25 cellular contexts compared by ENCODE assay signal in genomic region chr1:6577831-6578525, GRCh38. TPM values are rescaled to one million over a fixed set of nuclear protein-coding genes. Genes with fewer than 3 reads are reported as not detected.
DNase-seq lines count a peak whose midpoint lies in the region; ATAC-seq, FAIRE-seq and TF ChIP-seq lines count a peak whose summit lies in the region.
"Had no signal": no experiment of that assay in that cellular context is flagged by ENCODE, and none has a peak within 500 bp of the region (broad histone marks: within the 10 kb centered on the region; RNA-seq: fewer than 3 reads in every experiment).

No MANE protein-coding gene starts in this region.

- WGBS in heart right ventricle, 2 donors, result 67 to 70% methylated on average over 6 of the region's 6 CpGs
- WGBS in HepG2 (ENCODE audit: low lambda C conversion rate), result 23% methylated on average over 5 of the region's 6 CpGs

- H3K27me3 ChIP-seq in heart right ventricle (no peaks in the 10 kb centered on the region), HepG2 (ENCODE audit: control insufficient read depth in 1 of 2, insufficient read depth in 2 of 2, low read length in 2 of 2) (no peaks in the 10 kb centered on the region)
- H3K27me3 ChIP-seq: spleen, transverse colon had no signal

- TF ChIP-seq EP300 in HepG2 (IDR thresholded peaks at IDR 0.05; ENCODE audit: low read depth in 2 of 2, low read length in 2 of 2), result no peak
- no peak for TF ChIP-seq EP300 in HepG2 (CRISPR knock-in tag; IDR thresholded peaks at IDR 0.05; ENCODE audit: borderline replicate concordance)

- TF ChIP-seq POLR2A in HepG2 (IDR thresholded peaks at IDR 0.05; ENCODE audit: insufficient read depth in 1 of 2, low read depth in 2 of 2, low read length in 2 of 2), result no peak; a peak in 1 of 4 replicates

- CTCF ChIA-PET in HepG2 (lab: Yijun Ruan, JAX; ENCODE audit: low intra/inter-chr PET ratio, low total read pairs), result no interaction called here

- H2AFZ ChIP-seq in HepG2 (ENCODE audit: low read length), result no peak overlapping the region

- peaks cover 15% of the 10 kb centered on the region for H3K79me2 ChIP-seq in HepG2 (ENCODE audit: insufficient read depth, low read length)

- ATAC-seq in heart right ventricle (no peak), left ventricle myocardium superior (no peak), HepG2 (no peak), HG03469 (IDR thresholded peaks at IDR 0.05; ENCODE audit: unreplicated experiment) (no peak)
- ATAC-seq: T-cell had no signal

- FAIRE-seq in HepG2 (lab: Jason Lieb, UNC), result no peak
- FAIRE-seq: A204.1, H1 had no signal

- POLR2A ChIA-PET in HepG2 (lab: Yijun Ruan, JAX), result interaction anchor here (0.8 to 1.8 kb wide), 6 partner anchors 20 to 342 kb away, joined by 3 to 5 read pairs (median 3); partner anchors contain the start of genes ICMT, NOL9 and TAS1R1

- DNase-seq in heart right ventricle, result no peak
- no peak for DNase-seq in left ventricle myocardium superior
- no peak for DNase-seq in activated T-helper 1 cell treated with anti-CD3 and anti-CD28 coated beads, Interleukin-12 subunit alpha, Interleukin-12 subunit beta, Interleukin-2, Interleukin-4 antibody, amounts not matched to agents 30 ng/mL and 10 ng/mL and 1 ng/mL, durations not matched to agents 14 hours and 24 hours and 36 hours (ENCODE audit: low spot score)
- no peak for DNase-seq in HepG2 (ENCODE audit: low spot score)
- peak; percentile 51 for DNase-seq in superior temporal gyrus (ENCODE audit: extremely low spot score)
- no peak for DNase-seq in central memory CD4-positive, alpha-beta T cell
- no peak for DNase-seq in NCI-H1930 (lab: John Stamatoyannopoulos, UW)
- DNase-seq: activated CD4-positive, alpha-beta T cell treated with anti-CD3 and anti-CD28 coated beads, Interleukin-2, amount 50 U/mL, for 4 hours; activated naive CD4-positive, alpha-beta T cell treated with anti-CD3 and anti-CD28 coated beads for 36 hours; activated T-cell treated with anti-CD3 and anti-CD28 coated beads for 4 hours; DND-41; MV-4-11; NCI-H2029; T-cell; transverse colon had no signal

- H3K9ac ChIP-seq in HepG2 (ENCODE audit: insufficient read depth, low read depth, low read length), result peak overlapping the region; percentile 24; the same call in 1 of the 2 replicates

- TF ChIP-seq CTCF in heart right ventricle (IDR thresholded peaks at IDR 0.05) (no peak), HepG2 (CRISPR knock-in tag; IDR thresholded peaks at IDR 0.05) (no peak)

- in situ Hi-C loops in HepG2 (cut with HindIII; ENCODE audit: extremely low pct_ligation_motif_present, low pct_unique_long_range_greater_than_20kb), result no loop called here

- H3K4me1 ChIP-seq in heart right ventricle (peaks cover 18 to 43% (median 40%) of the 10 kb centered on the region in 9 donors), HepG2 (ENCODE audit: insufficient read depth, low read length) (peaks cover 56% of the 10 kb centered on the region)

- H3K4me2 ChIP-seq in HepG2 (ENCODE audit: low read depth, low read length), result peak overlapping the region; percentile 99

- no peaks in the 10 kb centered on the region for H3K9me3 Mint-ChIP-seq in activated T-helper 1 cell treated with anti-CD3 and anti-CD28 coated beads, Interleukin-12 subunit alpha, Interleukin-12 subunit beta, Interleukin-2, Interleukin-4 antibody, amounts not matched to agents 30 ng/mL and 10 ng/mL and 1 ng/mL, durations not matched to agents 14 hours and 24 hours and 36 hours
- H3K9me3 Mint-ChIP-seq: activated naive CD4-positive, alpha-beta T cell treated with anti-CD3 and anti-CD28 coated beads for 36 hours; dendritic cell treated with granulocyte-macrophage colony-stimulating factor and Interleukin-4, amounts not matched to agents 40 ng/mL and 50 ng/mL, for 4 days; T-cell had no signal

- TF ChIP-seq RAD21 in HepG2 (CRISPR knock-in tag; IDR thresholded peaks at IDR 0.05), result no peak

- H3K36me3 Mint-ChIP-seq in activated T-helper 1 cell treated with anti-CD3 and anti-CD28 coated beads, Interleukin-12 subunit alpha, Interleukin-12 subunit beta, Interleukin-2, Interleukin-4 antibody, amounts not matched to agents 30 ng/mL and 10 ng/mL and 1 ng/mL, durations not matched to agents 14 hours and 24 hours and 36 hours (ENCODE audit: low read depth), result peaks cover 8% of the 10 kb centered on the region
- H3K36me3 Mint-ChIP-seq: T-cell had no signal

- H3K4me3 Mint-ChIP-seq in activated T-helper 1 cell treated with anti-CD3 and anti-CD28 coated beads, Interleukin-12 subunit alpha, Interleukin-12 subunit beta, Interleukin-2, Interleukin-4 antibody, amounts not matched to agents 30 ng/mL and 10 ng/mL and 1 ng/mL, durations not matched to agents 14 hours and 24 hours and 36 hours, result no peak overlapping the region
- H3K4me3 Mint-ChIP-seq: activated naive CD4-positive, alpha-beta T cell treated with anti-CD3 and anti-CD28 coated beads for 36 hours; dendritic cell treated with granulocyte-macrophage colony-stimulating factor and Interleukin-4, amounts not matched to agents 40 ng/mL and 50 ng/mL, for 4 days had no signal

- H4K20me1 ChIP-seq in HepG2 (ENCODE audit: insufficient read depth, low read length), result peaks cover 4% of the 10 kb centered on the region; the same call in 1 of the 2 replicates

- H3K36me3 ChIP-seq in heart right ventricle, result peaks cover 0 to 11% (median 0%) of the 10 kb centered on the region in 9 donors
- no peaks in the 10 kb centered on the region for H3K36me3 ChIP-seq in HepG2 (replicated peaks in 1 of 2; ENCODE audit: control insufficient read depth in 1 of 2, insufficient read depth in 2 of 2, low read length in 2 of 2)
- H3K36me3 ChIP-seq: prostate gland, spleen, transverse colon had no signal

- no TSS peak for BruUV-seq in HepG2 (replicated peaks; lab: Mats Ljungman, UMichigan)

- H3K27ac ChIP-seq in heart right ventricle, result peak overlapping the region in 7 of 10 donors; percentile 25 to 95 (median 93)
- no peak overlapping the region for H3K27ac ChIP-seq in HepG2 (ENCODE audit: extremely low read length, insufficient read depth, low read length)
- H3K27ac ChIP-seq: C4-2B, prostate gland had no signal

- peak overlapping the region; percentile 35 for H3K27ac Mint-ChIP-seq in activated T-helper 1 cell treated with anti-CD3 and anti-CD28 coated beads, Interleukin-12 subunit alpha, Interleukin-12 subunit beta, Interleukin-2, Interleukin-4 antibody, amounts not matched to agents 30 ng/mL and 10 ng/mL and 1 ng/mL, durations not matched to agents 14 hours and 24 hours and 36 hours
- H3K27ac Mint-ChIP-seq: activated naive CD4-positive, alpha-beta T cell treated with anti-CD3 and anti-CD28 coated beads for 36 hours had no signal

- intact Hi-C loops in heart right ventricle (cut with DNase I) (loop anchor here in 1 of 10 donors (2.0 kb wide), 1 partner anchor 23 kb away; the partner anchor contains the start of genes NOL9 and TAS1R1), left ventricle myocardium superior (cut with micrococcal nuclease) (no loop called here), HepG2 (cut with micrococcal nuclease; ENCODE audit: unreplicated experiment) (loop anchor here (2.0 kb wide), 1 partner anchor 23 kb away; no protein-coding TSS in a partner anchor)
- intact Hi-C loops in activated T-helper 1 cell treated with anti-CD3 and anti-CD28 coated beads, Interleukin-12 subunit alpha, Interleukin-12 subunit beta, Interleukin-2, Interleukin-4 antibody, amounts not matched to agents 30 ng/mL and 10 ng/mL and 1 ng/mL, durations not matched to agents 14 hours and 24 hours and 36 hours (cut with micrococcal nuclease), result no loop called here

- H3K4me1 Mint-ChIP-seq in activated T-helper 1 cell treated with anti-CD3 and anti-CD28 coated beads, Interleukin-12 subunit alpha, Interleukin-12 subunit beta, Interleukin-2, Interleukin-4 antibody, amounts not matched to agents 30 ng/mL and 10 ng/mL and 1 ng/mL, durations not matched to agents 14 hours and 24 hours and 36 hours (ENCODE audit: low read depth), result peaks cover 33% of the 10 kb centered on the region

- no peak overlapping the region for H3K4me3 ChIP-seq in heart right ventricle
- H3K4me3 ChIP-seq in HepG2 (replicated peaks in 1 of 3; ENCODE audit: insufficient read depth in 1 of 3, low read depth in 2 of 3, low read length in 3 of 3), result 0 out of 6 replicates have a peak overlapping the region, but pooled peaks of 1 of the 3 experiments have one; percentile 91
- H3K4me3 ChIP-seq: prostate gland, transverse colon had no signal

- H3K9me3 ChIP-seq in heart right ventricle, result no peaks in the 10 kb centered on the region
- H3K9me3 ChIP-seq in HepG2 (ENCODE audit: low read length), result no peaks in the 10 kb centered on the region
- H3K9me3 ChIP-seq: prostate gland, spleen, transverse colon had no signal

- H3K27me3 Mint-ChIP-seq in activated T-helper 1 cell treated with anti-CD3 and anti-CD28 coated beads, Interleukin-12 subunit alpha, Interleukin-12 subunit beta, Interleukin-2, Interleukin-4 antibody, amounts not matched to agents 30 ng/mL and 10 ng/mL and 1 ng/mL, durations not matched to agents 14 hours and 24 hours and 36 hours (ENCODE audit: insufficient read depth), result no peaks in the 10 kb centered on the region
- H3K27me3 Mint-ChIP-seq: T-cell had no signal

RNA-seq across cellular contexts. Expression of gene ZBTB48, which starts 1.8 kb away (rescaled TPM):
- total RNA-seq in heart right ventricle, result 10 to 100 TPM in 6 of 10 donors, 1 to 10 TPM in 4; 7.3 to 16.6 (median 11.0) TPM
- 10 to 100 TPM; 18.3 to 41.5 TPM for polyA plus RNA-seq in heart right ventricle
- 13.3 TPM for total RNA-seq in left ventricle myocardium superior
- 34.5 and 35.7 TPM in 2 replicates for total RNA-seq in activated T-helper 1 cell treated with anti-CD3 and anti-CD28 coated beads, Interleukin-12 subunit alpha, Interleukin-12 subunit beta, Interleukin-2, Interleukin-4 antibody, amounts not matched to agents 30 ng/mL and 10 ng/mL and 1 ng/mL, durations not matched to agents 14 hours and 24 hours and 36 hours
- 13.8 and 17.1 TPM in 2 replicates for total RNA-seq in HepG2 (2016; rRNA removed; fragmentation: Illumina TruSeq; extraction: Trizol)
- total RNA-seq in HepG2 (2016; cell fraction: cytosol; rRNA removed; fragmentation: Illumina TruSeq; extraction: Trizol; ENCODE audit: low read depth), result 5.0 and 5.2 TPM in 2 replicates
- 8.3 and 21.5 TPM in 2 replicates for total RNA-seq in HepG2 (2016; cell fraction: insoluble cytoplasmic fraction; rRNA removed; fragmentation: Illumina TruSeq; extraction: Trizol)
- total RNA-seq in HepG2 (2016; cell fraction: membrane; rRNA removed; fragmentation: Illumina TruSeq; extraction: Trizol), result 5.7 and 8.8 TPM in 2 replicates
- 17.3 and 20.3 TPM in 2 replicates for total RNA-seq in HepG2 (2016; cell fraction: nucleus; rRNA removed; fragmentation: Illumina TruSeq; extraction: Trizol)
- polyA plus RNA-seq in HepG2 (2011; rRNA removed), result 13.0 and 18.1 TPM in 2 replicates
- 10.2 and 13.3 TPM in 2 replicates for polyA plus RNA-seq in HepG2 (2011; cell fraction: cytosol; rRNA removed)
- 62.4 and 69.3 TPM in 2 replicates for polyA plus RNA-seq in HepG2 (2011; cell fraction: nucleus; rRNA removed)
- polyA plus RNA-seq in HepG2 (2012), result 9.9 and 13.5 TPM in 2 replicates
- polyA plus RNA-seq in HepG2 (2016; cell fraction: cytosol; fragmentation: Illumina TruSeq; extraction: Trizol; ENCODE audit: low read depth), result 3.7 and 4.2 TPM in 2 replicates
- polyA plus RNA-seq in HepG2 (2016; cell fraction: insoluble cytoplasmic fraction; fragmentation: Illumina TruSeq; extraction: Trizol; ENCODE audit: low read depth), result 7.6 TPM in 2 replicates
- 5.0 and 5.6 TPM in 2 replicates for polyA plus RNA-seq in HepG2 (2016; cell fraction: membrane; fragmentation: Illumina TruSeq; extraction: Trizol; ENCODE audit: low read depth)
- polyA plus RNA-seq in HepG2 (2016; cell fraction: nucleus; fragmentation: Illumina TruSeq; extraction: Trizol; ENCODE audit: insufficient read depth, low read depth), result 44.7 and 51.5 TPM in 2 replicates
- 30.6 and 46.1 TPM in 2 replicates for polyA minus RNA-seq in HepG2 (2011; rRNA and poly(A)+ RNA removed; ENCODE audit: low replicate concordance)
- 4.3 and 8.8 TPM in 2 replicates for polyA minus RNA-seq in HepG2 (2011; cell fraction: cytosol; rRNA and poly(A)+ RNA removed)
- 18.5 and 19.6 TPM in 2 replicates for polyA minus RNA-seq in HepG2 (2011; cell fraction: nucleus; rRNA and poly(A)+ RNA removed)

RNA-seq across cellular contexts. Expression of gene TAS1R1, which starts 22.9 kb away (rescaled TPM):
- total RNA-seq in heart right ventricle (not detected), left ventricle myocardium superior (not detected), HepG2 (2016; rRNA removed; fragmentation: Illumina TruSeq; extraction: Trizol) (0.98 and 1.4 TPM in 2 replicates)
- polyA plus RNA-seq in heart right ventricle (not detected), HepG2 (2011; rRNA removed) (1.6 and 1.9 TPM in 2 replicates)
- not detected in 2 replicates for total RNA-seq in activated T-helper 1 cell treated with anti-CD3 and anti-CD28 coated beads, Interleukin-12 subunit alpha, Interleukin-12 subunit beta, Interleukin-2, Interleukin-4 antibody, amounts not matched to agents 30 ng/mL and 10 ng/mL and 1 ng/mL, durations not matched to agents 14 hours and 24 hours and 36 hours
- total RNA-seq in HepG2 (2016; cell fraction: cytosol; rRNA removed; fragmentation: Illumina TruSeq; extraction: Trizol; ENCODE audit: low read depth), result 0.26 and 0.30 TPM in 2 replicates
- total RNA-seq in HepG2 (2016; cell fraction: insoluble cytoplasmic fraction; rRNA removed; fragmentation: Illumina TruSeq; extraction: Trizol), result 1.4 and 1.7 TPM in 2 replicates
- 1.1 and 2.0 TPM in 2 replicates for total RNA-seq in HepG2 (2016; cell fraction: membrane; rRNA removed; fragmentation: Illumina TruSeq; extraction: Trizol)
- 1.1 TPM in 2 replicates for total RNA-seq in HepG2 (2016; cell fraction: nucleus; rRNA removed; fragmentation: Illumina TruSeq; extraction: Trizol)
- polyA plus RNA-seq in HepG2 (2011; cell fraction: cytosol; rRNA removed), result 1.8 and 2.4 TPM in 2 replicates
- polyA plus RNA-seq in HepG2 (2011; cell fraction: nucleus; rRNA removed), result 0.93 and 1.9 TPM in 2 replicates
- polyA plus RNA-seq in HepG2 (2012), result 0.30 and 0.32 TPM in 2 replicates
- polyA plus RNA-seq in HepG2 (2016; cell fraction: cytosol; fragmentation: Illumina TruSeq; extraction: Trizol; ENCODE audit: low read depth), result 0.71 and 0.72 TPM in 2 replicates
- 0.81 and 1.2 TPM in 2 replicates for polyA plus RNA-seq in HepG2 (2016; cell fraction: insoluble cytoplasmic fraction; fragmentation: Illumina TruSeq; extraction: Trizol; ENCODE audit: low read depth)
- 1.2 TPM in 2 replicates for polyA plus RNA-seq in HepG2 (2016; cell fraction: membrane; fragmentation: Illumina TruSeq; extraction: Trizol; ENCODE audit: low read depth)
- 1.9 and 2.5 TPM in 2 replicates for polyA plus RNA-seq in HepG2 (2016; cell fraction: nucleus; fragmentation: Illumina TruSeq; extraction: Trizol; ENCODE audit: insufficient read depth, low read depth)
- 0.09 and 5.5 TPM in 2 replicates for polyA minus RNA-seq in HepG2 (2011; rRNA and poly(A)+ RNA removed; ENCODE audit: low replicate concordance)
- 0.79 and 1.3 TPM in 2 replicates for polyA minus RNA-seq in HepG2 (2011; cell fraction: cytosol; rRNA and poly(A)+ RNA removed)
- 0.26 and 1.2 TPM in 2 replicates for polyA minus RNA-seq in HepG2 (2011; cell fraction: nucleus; rRNA and poly(A)+ RNA removed)
- total RNA-seq: activated naive CD4-positive, alpha-beta T cell treated with anti-CD3 and anti-CD28 coated beads for 36 hours; epithelial cell of proximal tubule; H1; liver; NCI-H460; T-cell had no signal
- polyA plus RNA-seq: liver had no signal

RNA-seq across cellular contexts. Expression of gene NOL9, which starts 23.7 kb away (rescaled TPM):
- total RNA-seq in heart right ventricle, result 10 to 100 TPM; 13.5 to 19.3 (median 15.3) TPM
- 1 to 10 TPM; 3.0 to 5.9 TPM for polyA plus RNA-seq in heart right ventricle
- total RNA-seq in left ventricle myocardium superior, result 12.9 TPM
- 50.4 and 58.9 TPM in 2 replicates for total RNA-seq in activated T-helper 1 cell treated with anti-CD3 and anti-CD28 coated beads, Interleukin-12 subunit alpha, Interleukin-12 subunit beta, Interleukin-2, Interleukin-4 antibody, amounts not matched to agents 30 ng/mL and 10 ng/mL and 1 ng/mL, durations not matched to agents 14 hours and 24 hours and 36 hours
- 20.2 and 24.7 TPM in 2 replicates for total RNA-seq in HepG2 (2016; rRNA removed; fragmentation: Illumina TruSeq; extraction: Trizol)
- total RNA-seq in HepG2 (2016; cell fraction: cytosol; rRNA removed; fragmentation: Illumina TruSeq; extraction: Trizol; ENCODE audit: low read depth), result 4.3 and 6.3 TPM in 2 replicates
- 19.4 and 25.8 TPM in 2 replicates for total RNA-seq in HepG2 (2016; cell fraction: insoluble cytoplasmic fraction; rRNA removed; fragmentation: Illumina TruSeq; extraction: Trizol)
- total RNA-seq in HepG2 (2016; cell fraction: membrane; rRNA removed; fragmentation: Illumina TruSeq; extraction: Trizol), result 5.9 and 8.3 TPM in 2 replicates
- total RNA-seq in HepG2 (2016; cell fraction: nucleus; rRNA removed; fragmentation: Illumina TruSeq; extraction: Trizol), result 26.3 and 28.9 TPM in 2 replicates
- polyA plus RNA-seq in HepG2 (2011; rRNA removed), result 13.0 and 18.0 TPM in 2 replicates
- 4.1 and 6.3 TPM in 2 replicates for polyA plus RNA-seq in HepG2 (2011; cell fraction: cytosol; rRNA removed)
- 21.8 and 23.2 TPM in 2 replicates for polyA plus RNA-seq in HepG2 (2011; cell fraction: nucleus; rRNA removed)
- polyA plus RNA-seq in HepG2 (2012), result 5.5 and 7.7 TPM in 2 replicates
- polyA plus RNA-seq in HepG2 (2016; cell fraction: cytosol; fragmentation: Illumina TruSeq; extraction: Trizol; ENCODE audit: low read depth), result 1.00 and 1.3 TPM in 2 replicates
- 11.8 and 15.3 TPM in 2 replicates for polyA plus RNA-seq in HepG2 (2016; cell fraction: insoluble cytoplasmic fraction; fragmentation: Illumina TruSeq; extraction: Trizol; ENCODE audit: low read depth)
- 2.0 and 2.6 TPM in 2 replicates for polyA plus RNA-seq in HepG2 (2016; cell fraction: membrane; fragmentation: Illumina TruSeq; extraction: Trizol; ENCODE audit: low read depth)
- polyA plus RNA-seq in HepG2 (2016; cell fraction: nucleus; fragmentation: Illumina TruSeq; extraction: Trizol; ENCODE audit: insufficient read depth, low read depth), result 25.2 and 25.4 TPM in 2 replicates
- polyA minus RNA-seq in HepG2 (2011; rRNA and poly(A)+ RNA removed; ENCODE audit: low replicate concordance), result 14.0 and 45.5 TPM in 2 replicates
- polyA minus RNA-seq in HepG2 (2011; cell fraction: cytosol; rRNA and poly(A)+ RNA removed), result 5.5 and 8.8 TPM in 2 replicates
- 63.2 and 74.2 TPM in 2 replicates for polyA minus RNA-seq in HepG2 (2011; cell fraction: nucleus; rRNA and poly(A)+ RNA removed)

RNA-seq across cellular contexts. Expression of gene KLHL21, which starts 24.7 kb away (rescaled TPM):
- 10 to 100 TPM; 49.5 to 93.3 (median 70.4) TPM for total RNA-seq in heart right ventricle
- 10 to 100 TPM; 20.4 to 22.3 TPM for polyA plus RNA-seq in heart right ventricle
- 131 TPM for total RNA-seq in left ventricle myocardium superior
- 27.8 and 28.1 TPM in 2 replicates for total RNA-seq in activated T-helper 1 cell treated with anti-CD3 and anti-CD28 coated beads, Interleukin-12 subunit alpha, Interleukin-12 subunit beta, Interleukin-2, Interleukin-4 antibody, amounts not matched to agents 30 ng/mL and 10 ng/mL and 1 ng/mL, durations not matched to agents 14 hours and 24 hours and 36 hours
- total RNA-seq in HepG2 (2016; rRNA removed; fragmentation: Illumina TruSeq; extraction: Trizol), result 20.9 and 25.0 TPM in 2 replicates
- 4.1 and 5.1 TPM in 2 replicates for total RNA-seq in HepG2 (2016; cell fraction: cytosol; rRNA removed; fragmentation: Illumina TruSeq; extraction: Trizol; ENCODE audit: low read depth)
- total RNA-seq in HepG2 (2016; cell fraction: insoluble cytoplasmic fraction; rRNA removed; fragmentation: Illumina TruSeq; extraction: Trizol), result 16.6 and 24.3 TPM in 2 replicates
- 11.5 and 11.6 TPM in 2 replicates for total RNA-seq in HepG2 (2016; cell fraction: membrane; rRNA removed; fragmentation: Illumina TruSeq; extraction: Trizol)
- total RNA-seq in HepG2 (2016; cell fraction: nucleus; rRNA removed; fragmentation: Illumina TruSeq; extraction: Trizol), result 22.1 and 26.1 TPM in 2 replicates
- polyA plus RNA-seq in HepG2 (2011; rRNA removed), result 14.8 and 19.9 TPM in 2 replicates
- 10.9 and 14.4 TPM in 2 replicates for polyA plus RNA-seq in HepG2 (2011; cell fraction: cytosol; rRNA removed)
- polyA plus RNA-seq in HepG2 (2011; cell fraction: nucleus; rRNA removed), result 95.0 and 99.0 TPM in 2 replicates
- 13.7 and 34.6 TPM in 2 replicates for polyA plus RNA-seq in HepG2 (2012)
- polyA plus RNA-seq in HepG2 (2016; cell fraction: cytosol; fragmentation: Illumina TruSeq; extraction: Trizol; ENCODE audit: low read depth), result 2.2 and 2.8 TPM in 2 replicates
- polyA plus RNA-seq in HepG2 (2016; cell fraction: insoluble cytoplasmic fraction; fragmentation: Illumina TruSeq; extraction: Trizol; ENCODE audit: low read depth), result 14.0 and 18.0 TPM in 2 replicates
- polyA plus RNA-seq in HepG2 (2016; cell fraction: membrane; fragmentation: Illumina TruSeq; extraction: Trizol; ENCODE audit: low read depth), result 4.8 and 5.2 TPM in 2 replicates
- polyA plus RNA-seq in HepG2 (2016; cell fraction: nucleus; fragmentation: Illumina TruSeq; extraction: Trizol; ENCODE audit: insufficient read depth, low read depth), result 41.5 and 42.6 TPM in 2 replicates
- polyA minus RNA-seq in HepG2 (2011; rRNA and poly(A)+ RNA removed; ENCODE audit: low replicate concordance), result 28.3 and 69.9 TPM in 2 replicates
- polyA minus RNA-seq in HepG2 (2011; cell fraction: cytosol; rRNA and poly(A)+ RNA removed), result 21.0 and 26.5 TPM in 2 replicates
- 34.2 and 40.8 TPM in 2 replicates for polyA minus RNA-seq in HepG2 (2011; cell fraction: nucleus; rRNA and poly(A)+ RNA removed)

RNA-seq across cellular contexts. Expression of gene PHF13, which starts 35.6 kb away (rescaled TPM):
- total RNA-seq in heart right ventricle (10 to 100 TPM in 1 of 10 donors, 1 to 10 TPM in 9; 5.9 to 12.2 (median 8.0) TPM), left ventricle myocardium superior (7.5 TPM), HepG2 (2016; rRNA removed; fragmentation: Illumina TruSeq; extraction: Trizol) (7.4 and 8.4 TPM in 2 replicates)
- polyA plus RNA-seq in heart right ventricle (1 to 10 TPM; 3.7 to 5.2 TPM), HepG2 (2011; rRNA removed) (4.7 and 6.1 TPM in 2 replicates)
- 18.8 and 19.5 TPM in 2 replicates for total RNA-seq in activated T-helper 1 cell treated with anti-CD3 and anti-CD28 coated beads, Interleukin-12 subunit alpha, Interleukin-12 subunit beta, Interleukin-2, Interleukin-4 antibody, amounts not matched to agents 30 ng/mL and 10 ng/mL and 1 ng/mL, durations not matched to agents 14 hours and 24 hours and 36 hours
- 1.8 TPM in 2 replicates for total RNA-seq in HepG2 (2016; cell fraction: cytosol; rRNA removed; fragmentation: Illumina TruSeq; extraction: Trizol; ENCODE audit: low read depth)
- total RNA-seq in HepG2 (2016; cell fraction: insoluble cytoplasmic fraction; rRNA removed; fragmentation: Illumina TruSeq; extraction: Trizol), result 7.7 and 8.2 TPM in 2 replicates
- total RNA-seq in HepG2 (2016; cell fraction: membrane; rRNA removed; fragmentation: Illumina TruSeq; extraction: Trizol), result 5.3 and 5.8 TPM in 2 replicates
- 8.5 and 10.6 TPM in 2 replicates for total RNA-seq in HepG2 (2016; cell fraction: nucleus; rRNA removed; fragmentation: Illumina TruSeq; extraction: Trizol)
- 3.7 and 4.9 TPM in 2 replicates for polyA plus RNA-seq in HepG2 (2011; cell fraction: cytosol; rRNA removed)
- 9.9 and 12.6 TPM in 2 replicates for polyA plus RNA-seq in HepG2 (2011; cell fraction: nucleus; rRNA removed)
- polyA plus RNA-seq in HepG2 (2012), result 15.6 and 16.1 TPM in 2 replicates
- polyA plus RNA-seq in HepG2 (2016; cell fraction: cytosol; fragmentation: Illumina TruSeq; extraction: Trizol; ENCODE audit: low read depth), result 0.83 and 0.97 TPM in 2 replicates
- 9.5 and 10.6 TPM in 2 replicates for polyA plus RNA-seq in HepG2 (2016; cell fraction: insoluble cytoplasmic fraction; fragmentation: Illumina TruSeq; extraction: Trizol; ENCODE audit: low read depth)
- polyA plus RNA-seq in HepG2 (2016; cell fraction: membrane; fragmentation: Illumina TruSeq; extraction: Trizol; ENCODE audit: low read depth), result 2.9 and 3.0 TPM in 2 replicates
- 19.2 and 19.9 TPM in 2 replicates for polyA plus RNA-seq in HepG2 (2016; cell fraction: nucleus; fragmentation: Illumina TruSeq; extraction: Trizol; ENCODE audit: insufficient read depth, low read depth)
- 2.6 and 5.3 TPM in 2 replicates for polyA minus RNA-seq in HepG2 (2011; rRNA and poly(A)+ RNA removed; ENCODE audit: low replicate concordance)
- 4.9 and 7.5 TPM in 2 replicates for polyA minus RNA-seq in HepG2 (2011; cell fraction: cytosol; rRNA and poly(A)+ RNA removed)
- polyA minus RNA-seq in HepG2 (2011; cell fraction: nucleus; rRNA and poly(A)+ RNA removed), result 4.2 and 4.7 TPM in 2 replicates
